ENCODE assay signal across 10 cellular contexts in the genomic region with DNA sequence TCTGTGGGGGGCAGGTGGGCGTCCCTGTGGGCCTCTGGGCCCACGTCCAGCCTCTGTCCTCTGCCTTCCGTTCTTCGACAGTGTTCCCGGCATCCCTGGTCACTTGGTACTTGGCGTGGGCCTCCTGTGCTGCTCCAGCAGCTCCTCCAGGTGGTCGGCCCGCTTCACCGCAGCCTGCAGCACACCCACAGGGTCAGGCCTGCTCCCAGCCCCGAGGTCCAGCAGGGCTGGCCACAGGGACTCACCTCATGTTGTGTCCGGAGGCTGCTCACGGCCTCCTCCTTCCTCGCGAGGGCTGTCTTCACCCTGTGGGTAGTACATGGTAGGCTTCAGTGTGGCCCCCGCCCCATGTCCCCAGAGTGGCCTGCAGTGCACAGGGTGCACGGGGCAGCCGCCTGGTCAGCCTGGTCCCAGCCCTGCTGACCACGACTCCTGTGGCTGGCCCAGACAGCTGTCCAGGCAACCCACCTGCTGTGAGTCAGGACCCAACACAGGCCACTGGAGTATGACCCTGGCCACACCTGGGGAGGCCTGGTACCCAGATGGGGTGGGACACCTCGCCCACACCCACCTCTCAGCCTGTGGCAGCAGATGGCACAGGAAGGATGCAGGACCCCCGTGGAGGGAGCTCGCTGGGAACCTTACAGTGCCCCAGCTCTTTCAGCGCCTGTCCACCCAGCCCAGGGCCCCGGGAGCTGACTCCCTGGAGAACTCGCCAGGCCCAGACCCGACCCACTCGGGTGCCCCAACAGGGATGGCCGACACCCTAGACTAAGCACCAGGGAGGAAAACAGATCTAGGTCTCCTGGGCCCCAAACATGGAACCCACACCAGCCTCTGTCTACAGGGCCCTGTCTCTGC. TPM values are rescaled to one million over a fixed set of nuclear protein-coding genes. Genes with fewer than 3 reads are reported as not detected.
DNase-seq lines count a peak whose midpoint lies in the region; FAIRE-seq and TF ChIP-seq lines count a peak whose summit lies in the region.
"Had no signal": no experiment of that assay in that cellular context is flagged by ENCODE, and none has a peak within 500 bp of the region (broad histone marks: within the 10 kb centered on the region; RNA-seq: fewer than 3 reads in every experiment).

No MANE protein-coding gene starts in this region.

- H3K27me3 Mint-ChIP-seq in endothelial cell (ENCODE audit: unreplicated experiment) = peaks cover 2% of the 10 kb centered on the region
- H3K27me3 Mint-ChIP-seq: stimulated activated naive B cell treated with anti-CD40 and anti-IgM and Interleukin-4, amounts not matched to agents 10 μg/mL and 1 μg/mL and 100 μg/mL, for 72 hours had no signal

- intact Hi-C loops in posterior cingulate gyrus (cut with DNase I) = loop anchor here (1.0 kb wide), 1 partner anchor 48 kb away; no protein-coding TSS in a partner anchor

- peaks cover 3% of the 10 kb centered on the region for H3K36me3 Mint-ChIP-seq in endothelial cell (ENCODE audit: low read depth, unreplicated experiment)

- DNase-seq in DMS53 (lab: John Stamatoyannopoulos, UW) (peak; percentile 40), DMS53 treated with DMSO at 0.1 percent for 48 hours (lab: John Stamatoyannopoulos, UW; ENCODE audit: unreplicated experiment) (no peak), endothelial cell (ENCODE audit: low spot score) (peak; percentile 63), posterior cingulate gyrus (peak in 6 of 10 donors; percentile 34 to 93 (median 40)), NCI-H526 (lab: John Stamatoyannopoulos, UW) (no peak), GM12892 (ENCODE audit: insufficient read length) (no peak)
- DNase-seq: activated CD8-positive, alpha-beta memory T cell treated with anti-CD3 and anti-CD28 coated beads, Interleukin-2, amount 50 U/mL, for 48 hours; central memory CD4-positive, alpha-beta T cell; NCI-H187 treated with DMSO at 0.1 percent for 48 hours; stimulated activated naive B cell treated with anti-CD40 and anti-IgM and Interleukin-4, amounts not matched to agents 10 μg/mL and 1 μg/mL and 100 μg/mL, for 72 hours had no signal

- no peak for FAIRE-seq in GM12892 (lab: Jason Lieb, UNC)

- no peak overlapping the region for H3K4me3 Mint-ChIP-seq in endothelial cell (ENCODE audit: unreplicated experiment)
- H3K4me3 Mint-ChIP-seq: stimulated activated naive B cell treated with anti-CD40 and anti-IgM and Interleukin-4, amounts not matched to agents 10 μg/mL and 1 μg/mL and 100 μg/mL, for 72 hours had no signal

- no peak for TF ChIP-seq CTCF in endothelial cell (IDR thresholded peaks at IDR 0.05; ENCODE audit: unreplicated experiment)

- TF ChIP-seq POLR2A in GM12892 (IDR thresholded peaks at IDR 0.05; ENCODE audit: low read depth, low read length) = no peak

- H3K9me3 Mint-ChIP-seq in endothelial cell (ENCODE audit: unreplicated experiment) = no peaks in the 10 kb centered on the region
- H3K9me3 Mint-ChIP-seq: stimulated activated naive B cell treated with anti-CD40 and anti-IgM and Interleukin-4, amounts not matched to agents 10 μg/mL and 1 μg/mL and 100 μg/mL, for 72 hours had no signal

- H3K27ac Mint-ChIP-seq in endothelial cell (ENCODE audit: unreplicated experiment) = no peak overlapping the region
- H3K27ac Mint-ChIP-seq: stimulated activated naive B cell treated with anti-CD40 and anti-IgM and Interleukin-4, amounts not matched to agents 10 μg/mL and 1 μg/mL and 100 μg/mL, for 72 hours had no signal

- peaks cover 2% of the 10 kb centered on the region for H3K4me1 Mint-ChIP-seq in endothelial cell (ENCODE audit: unreplicated experiment)

RNA-seq across cellular contexts. Expression of gene AATK, which starts 23.9 kb away (rescaled TPM):
- 7.7 TPM for total RNA-seq in endothelial cell (ENCODE audit: unreplicated experiment)
- polyA plus RNA-seq in GM12892 (2012; ENCODE audit: missing spikeins) = not detected

RNA-seq across cellular contexts. Expression of gene PVALEF, which starts 24.6 kb away (rescaled TPM):
- not detected for total RNA-seq in endothelial cell (ENCODE audit: unreplicated experiment)
- not detected for polyA plus RNA-seq in GM12892 (2012; ENCODE audit: missing spikeins)

RNA-seq across cellular contexts. Expression of gene CEP131, which starts 32.9 kb away (rescaled TPM):
- total RNA-seq in endothelial cell (ENCODE audit: unreplicated experiment) = 21.1 TPM
- 4.8 TPM for polyA plus RNA-seq in GM12892 (2012; ENCODE audit: missing spikeins)

RNA-seq across cellular contexts. Expression of gene TEPSIN, which starts 49.0 kb away (rescaled TPM):
- total RNA-seq in endothelial cell (ENCODE audit: unreplicated experiment) = 43.8 TPM
- polyA plus RNA-seq in GM12892 (2012; ENCODE audit: missing spikeins) = 9.7 TPM

RNA-seq across cellular contexts. Expression of gene NDUFAF8, which starts 49.2 kb away (rescaled TPM):
- total RNA-seq in endothelial cell (ENCODE audit: unreplicated experiment) = 31.2 TPM
- 156 TPM for polyA plus RNA-seq in GM12892 (2012; ENCODE audit: missing spikeins)

Comparison
In these comparisons a context has a peak if more than half of its experiments do, and no peak if none do; other contexts are left out.
1. DNase-seq: peak in DMS53 (single experiment), endothelial cell (single experiment) and posterior cingulate gyrus (6 of 10); none in DMS53 treated with DMSO at 0.1 percent for 48 hours (single experiment), NCI-H526 (0 of 2) and GM12892 (single experiment).